In genomic region chr20:3808141-3808479, GRCh38 we compare ENCODE assay signal across 1 cellular context.
A peak's percentile ranks its signal among the peaks of the same experiment; 100 is the strongest.
TF ChIP-seq lines count a peak whose summit lies in the region.

No MANE protein-coding gene starts in this region.

TF ChIP-seq in HepG2, 621 proteins besides CTCF, POLR2A, EP300 and RAD21 (continues in another document):
- TF ChIP-seq, protein P1, sequence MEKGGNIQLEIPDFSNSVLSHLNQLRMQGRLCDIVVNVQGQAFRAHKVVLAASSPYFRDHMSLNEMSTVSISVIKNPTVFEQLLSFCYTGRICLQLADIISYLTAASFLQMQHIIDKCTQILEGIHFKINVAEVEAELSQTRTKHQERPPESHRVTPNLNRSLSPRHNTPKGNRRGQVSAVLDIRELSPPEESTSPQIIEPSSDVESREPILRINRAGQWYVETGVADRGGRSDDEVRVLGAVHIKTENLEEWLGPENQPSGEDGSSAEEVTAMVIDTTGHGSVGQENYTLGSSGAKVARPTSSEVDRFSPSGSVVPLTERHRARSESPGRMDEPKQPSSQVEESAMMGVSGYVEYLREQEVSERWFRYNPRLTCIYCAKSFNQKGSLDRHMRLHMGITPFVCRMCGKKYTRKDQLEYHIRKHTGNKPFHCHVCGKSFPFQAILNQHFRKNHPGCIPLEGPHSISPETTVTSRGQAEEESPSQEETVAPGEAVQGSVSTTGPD (CRISPR knock-in tag; IDR thresholded peaks at IDR 0.05), result no peak
- TF ChIP-seq, protein P2, sequence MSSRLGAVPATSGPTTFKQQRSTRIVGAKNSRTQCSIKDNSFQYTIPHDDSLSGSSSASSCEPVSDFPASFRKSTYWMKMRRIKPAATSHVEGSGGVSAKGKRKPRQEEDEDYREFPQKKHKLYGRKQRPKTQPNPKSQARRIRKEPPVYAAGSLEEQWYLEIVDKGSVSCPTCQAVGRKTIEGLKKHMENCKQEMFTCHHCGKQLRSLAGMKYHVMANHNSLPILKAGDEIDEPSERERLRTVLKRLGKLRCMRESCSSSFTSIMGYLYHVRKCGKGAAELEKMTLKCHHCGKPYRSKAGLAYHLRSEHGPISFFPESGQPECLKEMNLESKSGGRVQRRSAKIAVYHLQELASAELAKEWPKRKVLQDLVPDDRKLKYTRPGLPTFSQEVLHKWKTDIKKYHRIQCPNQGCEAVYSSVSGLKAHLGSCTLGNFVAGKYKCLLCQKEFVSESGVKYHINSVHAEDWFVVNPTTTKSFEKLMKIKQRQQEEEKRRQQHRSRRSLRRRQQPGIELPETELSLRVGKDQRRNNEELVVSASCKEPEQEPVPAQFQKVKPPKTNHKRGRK (CRISPR knock-in tag; IDR thresholded peaks at IDR 0.05), result no peak
- TF ChIP-seq ZNF678 (CRISPR knock-in tag; IDR thresholded peaks at IDR 0.05) (no peak), FOXC1 (CRISPR knock-in tag; IDR thresholded peaks at IDR 0.05; ENCODE audit: borderline replicate concordance) (0 out of 2 replicates have a peak, but pooled peaks have one; percentile 77), RELA (CRISPR knock-in tag; IDR thresholded peaks at IDR 0.05) (no peak), ZBTB2 (CRISPR knock-in tag; IDR thresholded peaks at IDR 0.05; ENCODE audit: low read depth) (no peak), ZNF841 (CRISPR knock-in tag; IDR thresholded peaks at IDR 0.05; ENCODE audit: borderline replicate concordance) (no peak), HDAC6 (IDR thresholded peaks at IDR 0.05; ENCODE audit: low read depth, low read length) (no peak), ZNF816 (CRISPR knock-in tag; IDR thresholded peaks at IDR 0.05; ENCODE audit: borderline replicate concordance) (no peak), FOXA1 (IDR thresholded peaks at IDR 0.05) (no peak), FOXA1 (CRISPR knock-in tag; IDR thresholded peaks at IDR 0.05) (no peak), SP5 (CRISPR knock-in tag; IDR thresholded peaks at IDR 0.05; ENCODE audit: borderline replicate concordance, low read depth) (no peak), ELF1 (CRISPR knock-in tag; IDR thresholded peaks at IDR 0.05) (no peak; the same call in 1 of the 2 replicates), TBX2 (CRISPR knock-in tag; IDR thresholded peaks at IDR 0.05; ENCODE audit: borderline replicate concordance) (no peak; the same call in 1 of the 2 replicates), MYPOP (CRISPR knock-in tag; IDR thresholded peaks at IDR 0.05) (no peak; the same call in 1 of the 2 replicates), KDM2A (CRISPR knock-in tag; IDR thresholded peaks at IDR 0.05; ENCODE audit: borderline replicate concordance, low read depth) (peak; percentile 36; the same call in 1 of the 2 replicates), ZFX (CRISPR knock-in tag; IDR thresholded peaks at IDR 0.05; ENCODE audit: low read depth) (no peak), RFX1 (IDR thresholded peaks at IDR 0.05) (no peak), ZSCAN29 (CRISPR knock-in tag; conservative IDR thresholded peaks at IDR 0.05) (no peak), ZNF562 (CRISPR knock-in tag; IDR thresholded peaks at IDR 0.05; ENCODE audit: borderline replicate concordance) (no peak), ZBTB7A (CRISPR knock-in tag; IDR thresholded peaks at IDR 0.05) (no peak), ZNF839 (CRISPR knock-in tag; IDR thresholded peaks at IDR 0.05; ENCODE audit: borderline replicate concordance) (peak; percentile 63; the same call in 1 of the 2 replicates), NFYB (CRISPR knock-in tag; IDR thresholded peaks at IDR 0.05) (no peak), RBM22 (optimal IDR thresholded peaks at IDR 0.05; ENCODE audit: low read length) (no peak), XRCC5 (optimal IDR thresholded peaks at IDR 0.05; ENCODE audit: low read length) (no peak), KMT2B (CRISPR knock-in tag; IDR thresholded peaks at IDR 0.05) (no peak), CENPT (CRISPR knock-in tag; IDR thresholded peaks at IDR 0.05; ENCODE audit: low read depth) (0 out of 2 replicates have a peak, but pooled peaks have one; percentile 33), ZNF451 (CRISPR knock-in tag; IDR thresholded peaks at IDR 0.05) (no peak), MLXIP (CRISPR knock-in tag; IDR thresholded peaks at IDR 0.05; ENCODE audit: borderline replicate concordance) (no peak)
- TF ChIP-seq, protein P3, sequence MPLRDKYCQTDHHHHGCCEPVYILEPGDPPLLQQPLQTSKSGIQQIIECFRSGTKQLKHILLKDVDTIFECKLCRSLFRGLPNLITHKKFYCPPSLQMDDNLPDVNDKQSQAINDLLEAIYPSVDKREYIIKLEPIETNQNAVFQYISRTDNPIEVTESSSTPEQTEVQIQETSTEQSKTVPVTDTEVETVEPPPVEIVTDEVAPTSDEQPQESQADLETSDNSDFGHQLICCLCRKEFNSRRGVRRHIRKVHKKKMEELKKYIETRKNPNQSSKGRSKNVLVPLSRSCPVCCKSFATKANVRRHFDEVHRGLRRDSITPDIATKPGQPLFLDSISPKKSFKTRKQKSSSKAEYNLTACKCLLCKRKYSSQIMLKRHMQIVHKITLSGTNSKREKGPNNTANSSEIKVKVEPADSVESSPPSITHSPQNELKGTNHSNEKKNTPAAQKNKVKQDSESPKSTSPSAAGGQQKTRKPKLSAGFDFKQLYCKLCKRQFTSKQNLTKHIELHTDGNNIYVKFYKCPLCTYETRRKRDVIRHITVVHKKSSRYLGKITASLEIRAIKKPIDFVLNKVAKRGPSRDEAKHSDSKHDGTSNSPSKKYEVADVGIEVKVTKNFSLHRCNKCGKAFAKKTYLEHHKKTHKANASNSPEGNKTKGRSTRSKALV (CRISPR knock-in tag; IDR thresholded peaks at IDR 0.05), result no peak; the same call in 1 of the 2 replicates
- TF ChIP-seq, protein P4, sequence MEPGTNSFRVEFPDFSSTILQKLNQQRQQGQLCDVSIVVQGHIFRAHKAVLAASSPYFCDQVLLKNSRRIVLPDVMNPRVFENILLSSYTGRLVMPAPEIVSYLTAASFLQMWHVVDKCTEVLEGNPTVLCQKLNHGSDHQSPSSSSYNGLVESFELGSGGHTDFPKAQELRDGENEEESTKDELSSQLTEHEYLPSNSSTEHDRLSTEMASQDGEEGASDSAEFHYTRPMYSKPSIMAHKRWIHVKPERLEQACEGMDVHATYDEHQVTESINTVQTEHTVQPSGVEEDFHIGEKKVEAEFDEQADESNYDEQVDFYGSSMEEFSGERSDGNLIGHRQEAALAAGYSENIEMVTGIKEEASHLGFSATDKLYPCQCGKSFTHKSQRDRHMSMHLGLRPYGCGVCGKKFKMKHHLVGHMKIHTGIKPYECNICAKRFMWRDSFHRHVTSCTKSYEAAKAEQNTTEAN (CRISPR knock-in tag; conservative IDR thresholded peaks at IDR 0.05), result peak; percentile 50; the same call in 1 of the 2 replicates
- TF ChIP-seq, protein P5, sequence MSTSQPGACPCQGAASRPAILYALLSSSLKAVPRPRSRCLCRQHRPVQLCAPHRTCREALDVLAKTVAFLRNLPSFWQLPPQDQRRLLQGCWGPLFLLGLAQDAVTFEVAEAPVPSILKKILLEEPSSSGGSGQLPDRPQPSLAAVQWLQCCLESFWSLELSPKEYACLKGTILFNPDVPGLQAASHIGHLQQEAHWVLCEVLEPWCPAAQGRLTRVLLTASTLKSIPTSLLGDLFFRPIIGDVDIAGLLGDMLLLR (CRISPR knock-in tag; IDR thresholded peaks at IDR 0.05), result no peak
- TF ChIP-seq, protein P6, sequence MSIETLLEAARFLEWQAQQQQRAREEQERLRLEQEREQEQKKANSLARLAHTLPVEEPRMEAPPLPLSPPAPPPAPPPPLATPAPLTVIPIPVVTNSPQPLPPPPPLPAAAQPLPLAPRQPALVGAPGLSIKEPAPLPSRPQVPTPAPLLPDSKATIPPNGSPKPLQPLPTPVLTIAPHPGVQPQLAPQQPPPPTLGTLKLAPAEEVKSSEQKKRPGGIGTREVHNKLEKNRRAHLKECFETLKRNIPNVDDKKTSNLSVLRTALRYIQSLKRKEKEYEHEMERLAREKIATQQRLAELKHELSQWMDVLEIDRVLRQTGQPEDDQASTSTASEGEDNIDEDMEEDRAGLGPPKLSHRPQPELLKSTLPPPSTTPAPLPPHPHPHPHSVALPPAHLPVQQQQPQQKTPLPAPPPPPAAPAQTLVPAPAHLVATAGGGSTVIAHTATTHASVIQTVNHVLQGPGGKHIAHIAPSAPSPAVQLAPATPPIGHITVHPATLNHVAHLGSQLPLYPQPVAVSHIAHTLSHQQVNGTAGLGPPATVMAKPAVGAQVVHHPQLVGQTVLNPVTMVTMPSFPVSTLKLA (IDR thresholded peaks at IDR 0.05), result peak; percentile 80; the same call in 1 of the 2 replicates
- TF ChIP-seq, protein P7, sequence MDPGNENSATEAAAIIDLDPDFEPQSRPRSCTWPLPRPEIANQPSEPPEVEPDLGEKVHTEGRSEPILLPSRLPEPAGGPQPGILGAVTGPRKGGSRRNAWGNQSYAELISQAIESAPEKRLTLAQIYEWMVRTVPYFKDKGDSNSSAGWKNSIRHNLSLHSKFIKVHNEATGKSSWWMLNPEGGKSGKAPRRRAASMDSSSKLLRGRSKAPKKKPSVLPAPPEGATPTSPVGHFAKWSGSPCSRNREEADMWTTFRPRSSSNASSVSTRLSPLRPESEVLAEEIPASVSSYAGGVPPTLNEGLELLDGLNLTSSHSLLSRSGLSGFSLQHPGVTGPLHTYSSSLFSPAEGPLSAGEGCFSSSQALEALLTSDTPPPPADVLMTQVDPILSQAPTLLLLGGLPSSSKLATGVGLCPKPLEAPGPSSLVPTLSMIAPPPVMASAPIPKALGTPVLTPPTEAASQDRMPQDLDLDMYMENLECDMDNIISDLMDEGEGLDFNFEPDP (CRISPR knock-in tag; conservative IDR thresholded peaks at IDR 0.05), result no peak
- TF ChIP-seq, protein P8, sequence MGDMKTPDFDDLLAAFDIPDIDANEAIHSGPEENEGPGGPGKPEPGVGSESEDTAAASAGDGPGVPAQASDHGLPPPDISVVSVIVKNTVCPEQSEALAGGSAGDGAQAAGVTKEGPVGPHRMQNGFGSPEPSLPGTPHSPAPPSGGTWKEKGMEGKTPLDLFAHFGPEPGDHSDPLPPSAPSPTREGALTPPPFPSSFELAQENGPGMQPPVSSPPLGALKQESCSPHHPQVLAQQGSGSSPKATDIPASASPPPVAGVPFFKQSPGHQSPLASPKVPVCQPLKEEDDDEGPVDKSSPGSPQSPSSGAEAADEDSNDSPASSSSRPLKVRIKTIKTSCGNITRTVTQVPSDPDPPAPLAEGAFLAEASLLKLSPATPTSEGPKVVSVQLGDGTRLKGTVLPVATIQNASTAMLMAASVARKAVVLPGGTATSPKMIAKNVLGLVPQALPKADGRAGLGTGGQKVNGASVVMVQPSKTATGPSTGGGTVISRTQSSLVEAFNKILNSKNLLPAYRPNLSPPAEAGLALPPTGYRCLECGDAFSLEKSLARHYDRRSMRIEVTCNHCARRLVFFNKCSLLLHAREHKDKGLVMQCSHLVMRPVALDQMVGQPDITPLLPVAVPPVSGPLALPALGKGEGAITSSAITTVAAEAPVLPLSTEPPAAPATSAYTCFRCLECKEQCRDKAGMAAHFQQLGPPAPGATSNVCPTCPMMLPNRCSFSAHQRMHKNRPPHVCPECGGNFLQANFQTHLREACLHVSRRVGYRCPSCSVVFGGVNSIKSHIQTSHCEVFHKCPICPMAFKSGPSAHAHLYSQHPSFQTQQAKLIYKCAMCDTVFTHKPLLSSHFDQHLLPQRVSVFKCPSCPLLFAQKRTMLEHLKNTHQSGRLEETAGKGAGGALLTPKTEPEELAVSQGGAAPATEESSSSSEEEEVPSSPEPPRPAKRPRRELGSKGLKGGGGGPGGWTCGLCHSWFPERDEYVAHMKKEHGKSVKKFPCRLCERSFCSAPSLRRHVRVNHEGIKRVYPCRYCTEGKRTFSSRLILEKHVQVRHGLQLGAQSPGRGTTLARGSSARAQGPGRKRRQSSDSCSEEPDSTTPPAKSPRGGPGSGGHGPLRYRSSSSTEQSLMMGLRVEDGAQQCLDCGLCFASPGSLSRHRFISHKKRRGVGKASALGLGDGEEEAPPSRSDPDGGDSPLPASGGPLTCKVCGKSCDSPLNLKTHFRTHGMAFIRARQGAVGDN (CRISPR knock-in tag; IDR thresholded peaks at IDR 0.05), result peak; percentile 65
- TF ChIP-seq, protein P9, sequence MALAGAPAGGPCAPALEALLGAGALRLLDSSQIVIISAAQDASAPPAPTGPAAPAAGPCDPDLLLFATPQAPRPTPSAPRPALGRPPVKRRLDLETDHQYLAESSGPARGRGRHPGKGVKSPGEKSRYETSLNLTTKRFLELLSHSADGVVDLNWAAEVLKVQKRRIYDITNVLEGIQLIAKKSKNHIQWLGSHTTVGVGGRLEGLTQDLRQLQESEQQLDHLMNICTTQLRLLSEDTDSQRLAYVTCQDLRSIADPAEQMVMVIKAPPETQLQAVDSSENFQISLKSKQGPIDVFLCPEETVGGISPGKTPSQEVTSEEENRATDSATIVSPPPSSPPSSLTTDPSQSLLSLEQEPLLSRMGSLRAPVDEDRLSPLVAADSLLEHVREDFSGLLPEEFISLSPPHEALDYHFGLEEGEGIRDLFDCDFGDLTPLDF (CRISPR knock-in tag; IDR thresholded peaks at IDR 0.05), result no peak
